Comparison of ENCODE assay signal across 32 cellular contexts in the genomic region with DNA sequence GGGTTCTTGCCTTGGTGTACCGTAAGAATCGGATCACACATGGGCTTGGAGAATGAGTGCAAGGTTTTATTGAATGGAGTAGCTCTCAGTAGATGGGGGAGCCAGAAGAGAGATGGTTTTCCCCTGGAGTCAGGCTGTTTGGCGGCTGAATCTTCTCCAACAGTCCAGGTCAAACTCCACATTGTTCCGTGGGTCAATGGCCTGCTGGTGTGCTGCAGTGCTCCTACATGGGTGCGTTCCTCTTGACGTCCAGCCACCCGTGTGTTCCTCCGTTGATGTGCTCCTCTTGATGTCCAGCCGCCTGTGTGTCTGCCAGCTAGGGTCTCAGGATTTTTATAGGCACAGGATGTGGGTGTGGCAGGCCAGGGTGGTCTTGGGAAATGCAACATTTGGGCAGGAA.
"Had no signal": no experiment of that assay in that cellular context is flagged by ENCODE, and none has a peak within 500 bp of the region (broad histone marks: within the 10 kb centered on the region; RNA-seq: fewer than 3 reads in every experiment).

No MANE protein-coding gene starts in this region.

- H3K27ac Mint-ChIP-seq: activated CD4-positive, alpha-beta memory T cell treated with anti-CD3 and anti-CD28 coated beads for 36 hours; activated CD4-positive, alpha-beta T cell treated with anti-CD3 and anti-CD28 coated beads for 36 hours; activated CD4-positive, alpha-beta T cell treated with anti-CD3 and anti-CD28 coated beads, Interleukin-2, amount 10 ng/mL, durations not matched to agents 24 days and 14 days; activated CD8-positive, alpha-beta memory T cell treated with anti-CD3 and anti-CD28 coated beads, Interleukin-2, amount 10 ng/mL, durations not matched to agents 7 days and 5 days; activated CD8-positive, alpha-beta T cell treated with anti-CD3 and anti-CD28 coated beads, Interleukin-2, amount 10 ng/mL, durations not matched to agents 7 days and 5 days; activated naive CD4-positive, alpha-beta T cell treated with anti-CD3 and anti-CD28 coated beads for 36 hours; activated naive CD4-positive, alpha-beta T cell treated with anti-CD3 and anti-CD28 coated beads, Interleukin-2, amount 50 U/mL, for 24 hours; activated naive CD8-positive, alpha-beta T cell treated with anti-CD3 and anti-CD28 coated beads for 36 hours; activated naive CD8-positive, alpha-beta T cell treated with anti-CD3 and anti-CD28 coated beads, Interleukin-2, amount 50 U/mL, for 24 hours; activated T-helper 1 cell treated with anti-CD3 and anti-CD28 coated beads, Interleukin-12 subunit alpha, Interleukin-12 subunit beta, Interleukin-2, Interleukin-4 antibody, amounts not matched to agents 30 ng/mL and 10 ng/mL and 1 ng/mL, durations not matched to agents 14 hours and 24 hours and 36 hours; activated T-helper 2 cell treated with anti-CD3 and anti-CD28 coated beads, Interferon-gamma antibody, Interleukin-2, Interleukin-4, amounts not matched to agents 10 μg/mL and 5 μg/mL and 100 μg/mL, durations not matched to agents 14 hours and 24 hours and 36 hours; effector memory CD8-positive, alpha-beta T cell had no signal

- H3K9me3 ChIP-seq: adrenal gland, body of pancreas, esophagus muscularis mucosa, gastrocnemius medialis had no signal

- H3K27me3 Mint-ChIP-seq: activated CD4-positive, alpha-beta memory T cell treated with anti-CD3 and anti-CD28 coated beads for 36 hours; activated CD4-positive, alpha-beta T cell treated with anti-CD3 and anti-CD28 coated beads, Interleukin-2, amount 10 ng/mL, durations not matched to agents 24 days and 14 days; activated CD8-positive, alpha-beta memory T cell treated with anti-CD3 and anti-CD28 coated beads, Interleukin-2, amount 10 ng/mL, durations not matched to agents 7 days and 5 days had no signal

- H3K27ac ChIP-seq: adrenal gland, body of pancreas, esophagus muscularis mucosa, foreskin keratinocyte, gastrocnemius medialis had no signal

- H3K36me3 ChIP-seq: adrenal gland, esophagus muscularis mucosa, gastrocnemius medialis had no signal

- H3K9me3 Mint-ChIP-seq: activated CD4-positive, alpha-beta memory T cell treated with anti-CD3 and anti-CD28 coated beads for 36 hours; activated CD4-positive, alpha-beta T cell treated with anti-CD3 and anti-CD28 coated beads, Interleukin-2, amount 10 ng/mL, durations not matched to agents 24 days and 14 days; activated naive CD4-positive, alpha-beta T cell treated with anti-CD3 and anti-CD28 coated beads for 36 hours; activated naive CD4-positive, alpha-beta T cell treated with anti-CD3 and anti-CD28 coated beads, Interleukin-2, amount 50 U/mL, for 24 hours; activated naive CD8-positive, alpha-beta T cell treated with anti-CD3 and anti-CD28 coated beads for 36 hours; activated naive CD8-positive, alpha-beta T cell treated with anti-CD3 and anti-CD28 coated beads, Interleukin-2, amount 50 U/mL, for 24 hours; activated T-helper 1 cell treated with anti-CD3 and anti-CD28 coated beads, Interleukin-12 subunit alpha, Interleukin-12 subunit beta, Interleukin-2, Interleukin-4 antibody, amounts not matched to agents 30 ng/mL and 10 ng/mL and 1 ng/mL, durations not matched to agents 14 hours and 24 hours and 36 hours; activated T-helper 2 cell treated with anti-CD3 and anti-CD28 coated beads, Interferon-gamma antibody, Interleukin-2, Interleukin-4, amounts not matched to agents 10 μg/mL and 5 μg/mL and 100 μg/mL, durations not matched to agents 14 hours and 24 hours and 36 hours; effector memory CD8-positive, alpha-beta T cell had no signal

- ATAC-seq: activated CD4-positive, alpha-beta T cell treated with anti-CD3 and anti-CD28 coated beads for 36 hours; activated CD8-positive, alpha-beta memory T cell treated with anti-CD3 and anti-CD28 coated beads, Interleukin-2, amount 10 ng/mL, durations not matched to agents 7 days and 5 days; activated CD8-positive, alpha-beta T cell treated with anti-CD3 and anti-CD28 coated beads, Interleukin-2, amount 10 ng/mL, durations not matched to agents 7 days and 5 days; activated naive CD8-positive, alpha-beta T cell treated with anti-CD3 and anti-CD28 coated beads, Interleukin-2, amount 50 U/mL, for 24 hours; body of pancreas; effector memory CD8-positive, alpha-beta T cell; foreskin keratinocyte; gastrocnemius medialis had no signal

- H3K27me3 ChIP-seq: adrenal gland, body of pancreas, esophagus muscularis mucosa, foreskin keratinocyte, gastrocnemius medialis had no signal

- DNase-seq: activated CD4-positive, alpha-beta memory T cell treated with anti-CD3 and anti-CD28 coated beads for 36 hours; activated CD4-positive, alpha-beta T cell treated with anti-CD3 and anti-CD28 coated beads for 36 hours; activated CD4-positive, alpha-beta T cell treated with anti-CD3 and anti-CD28 coated beads, Interleukin-2, amount 10 ng/mL, durations not matched to agents 24 days and 14 days; activated CD4-positive, CD25-positive, alpha-beta regulatory T cell; activated CD4-positive, CD25-positive, alpha-beta regulatory T cell treated with anti-CD3 and anti-CD28 coated beads, Interleukin-2, amount 50 U/mL, for 72 hours; activated CD8-positive, alpha-beta memory T cell treated with anti-CD3 and anti-CD28 coated beads, Interleukin-2, amount 10 ng/mL, durations not matched to agents 7 days and 5 days; activated CD8-positive, alpha-beta memory T cell treated with anti-CD3 and anti-CD28 coated beads, Interleukin-2, amount 50 U/mL, for 4 hours; activated CD8-positive, alpha-beta T cell treated with anti-CD3 and anti-CD28 coated beads, Interleukin-2, amount 10 ng/mL, durations not matched to agents 7 days and 5 days; activated effector memory CD4-positive, alpha-beta T cell treated with anti-CD3 and anti-CD28 coated beads, Interleukin-2, amount 50 U/mL, for 16 hours; activated naive CD4-positive, alpha-beta T cell treated with anti-CD3 and anti-CD28 coated beads for 36 hours; activated naive CD8-positive, alpha-beta T cell treated with anti-CD3 and anti-CD28 coated beads for 36 hours; activated naive CD8-positive, alpha-beta T cell treated with anti-CD3 and anti-CD28 coated beads, Interleukin-2, amount 50 U/mL, for 24 hours; activated T-cell treated with anti-CD3 and anti-CD28 coated beads, Interleukin-2, amount 50 U/mL, for 1 hour; activated T-cell treated with anti-CD3 and anti-CD28 coated beads, Interleukin-2, amount 50 U/mL, for 48 hours; adrenal gland; amygdala; aorta; body of pancreas; caudate nucleus; cortex of kidney; dermis blood vessel endothelial cell; effector CD4-positive, alpha-beta T cell; effector memory CD8-positive, alpha-beta T cell; erythroblast; foreskin keratinocyte; gastrocnemius medialis; glutamatergic neuron; T-helper 2 cell had no signal

- H3K4me3 ChIP-seq: adrenal gland, body of pancreas, esophagus muscularis mucosa, gastrocnemius medialis had no signal

- H3K4me1 ChIP-seq: adrenal gland, body of pancreas, esophagus muscularis mucosa, foreskin keratinocyte, gastrocnemius medialis had no signal

- H3K4me1 Mint-ChIP-seq: activated CD4-positive, alpha-beta T cell treated with anti-CD3 and anti-CD28 coated beads for 36 hours; activated CD4-positive, alpha-beta T cell treated with anti-CD3 and anti-CD28 coated beads, Interleukin-2, amount 10 ng/mL, durations not matched to agents 24 days and 14 days; activated CD8-positive, alpha-beta memory T cell treated with anti-CD3 and anti-CD28 coated beads, Interleukin-2, amount 10 ng/mL, durations not matched to agents 7 days and 5 days; activated naive CD4-positive, alpha-beta T cell treated with anti-CD3 and anti-CD28 coated beads, Interleukin-2, amount 50 U/mL, for 24 hours; activated naive CD8-positive, alpha-beta T cell treated with anti-CD3 and anti-CD28 coated beads for 36 hours; activated naive CD8-positive, alpha-beta T cell treated with anti-CD3 and anti-CD28 coated beads, Interleukin-2, amount 50 U/mL, for 24 hours had no signal

- H3K4me3 Mint-ChIP-seq: activated CD4-positive, alpha-beta memory T cell treated with anti-CD3 and anti-CD28 coated beads for 36 hours; activated CD4-positive, alpha-beta T cell treated with anti-CD3 and anti-CD28 coated beads for 36 hours; activated CD4-positive, alpha-beta T cell treated with anti-CD3 and anti-CD28 coated beads, Interleukin-2, amount 10 ng/mL, durations not matched to agents 24 days and 14 days; activated CD8-positive, alpha-beta memory T cell treated with anti-CD3 and anti-CD28 coated beads, Interleukin-2, amount 10 ng/mL, durations not matched to agents 7 days and 5 days; activated CD8-positive, alpha-beta T cell treated with anti-CD3 and anti-CD28 coated beads, Interleukin-2, amount 10 ng/mL, durations not matched to agents 7 days and 5 days; activated naive CD4-positive, alpha-beta T cell treated with anti-CD3 and anti-CD28 coated beads for 36 hours; activated naive CD4-positive, alpha-beta T cell treated with anti-CD3 and anti-CD28 coated beads, Interleukin-2, amount 50 U/mL, for 24 hours; activated naive CD8-positive, alpha-beta T cell treated with anti-CD3 and anti-CD28 coated beads for 36 hours; activated naive CD8-positive, alpha-beta T cell treated with anti-CD3 and anti-CD28 coated beads, Interleukin-2, amount 50 U/mL, for 24 hours; activated T-helper 1 cell treated with anti-CD3 and anti-CD28 coated beads, Interleukin-12 subunit alpha, Interleukin-12 subunit beta, Interleukin-2, Interleukin-4 antibody, amounts not matched to agents 30 ng/mL and 10 ng/mL and 1 ng/mL, durations not matched to agents 14 hours and 24 hours and 36 hours; effector memory CD8-positive, alpha-beta T cell had no signal

- H3K36me3 Mint-ChIP-seq: activated CD4-positive, alpha-beta memory T cell treated with anti-CD3 and anti-CD28 coated beads for 36 hours; activated CD8-positive, alpha-beta memory T cell treated with anti-CD3 and anti-CD28 coated beads, Interleukin-2, amount 10 ng/mL, durations not matched to agents 7 days and 5 days; activated naive CD4-positive, alpha-beta T cell treated with anti-CD3 and anti-CD28 coated beads, Interleukin-2, amount 50 U/mL, for 24 hours; activated naive CD8-positive, alpha-beta T cell treated with anti-CD3 and anti-CD28 coated beads for 36 hours had no signal
